Comparison of ENCODE assay signal across 9 cellular contexts in genomic region chr6:18585032-18585573, GRCh38.
DNase-seq lines count a peak whose midpoint lies in the region; ATAC-seq and TF ChIP-seq lines count a peak whose summit lies in the region.
"Had no signal": no experiment of that assay in that cellular context is flagged by ENCODE, and none has a peak within 500 bp of the region (broad histone marks: within the 10 kb centered on the region; RNA-seq: fewer than 3 reads in every experiment).

No MANE protein-coding gene starts in this region.

- peaks cover 7% of the 10 kb centered on the region for H3K27me3 Mint-ChIP-seq in activated naive CD8-positive, alpha-beta T cell treated with anti-CD3 and anti-CD28 coated beads, Interleukin-2, amount 50 U/mL, for 24 hours
- H3K27me3 Mint-ChIP-seq in activated naive CD8-positive, alpha-beta T cell treated with anti-CD3 and anti-CD28 coated beads for 36 hours: peaks cover 3% of the 10 kb centered on the region
- H3K27me3 Mint-ChIP-seq in WTC11 (ENCODE audit: low read depth): no peaks in the 10 kb centered on the region

- no peaks in the 10 kb centered on the region for H3K9me3 Mint-ChIP-seq in activated naive CD8-positive, alpha-beta T cell treated with anti-CD3 and anti-CD28 coated beads, Interleukin-2, amount 50 U/mL, for 24 hours
- H3K9me3 Mint-ChIP-seq in activated naive CD8-positive, alpha-beta T cell treated with anti-CD3 and anti-CD28 coated beads for 36 hours: no peaks in the 10 kb centered on the region
- no peaks in the 10 kb centered on the region for H3K9me3 Mint-ChIP-seq in WTC11

- H3K9me3 ChIP-seq in thoracic aorta: no peaks in the 10 kb centered on the region
- H3K9me3 ChIP-seq: BLaER1 had no signal

- no peaks in the 10 kb centered on the region for H3K4me1 ChIP-seq in thoracic aorta (ENCODE audit: control insufficient read depth in 1 of 2, low read depth in 2 of 2)

- no peaks in the 10 kb centered on the region for H3K36me3 Mint-ChIP-seq in activated naive CD8-positive, alpha-beta T cell treated with anti-CD3 and anti-CD28 coated beads, Interleukin-2, amount 50 U/mL, for 24 hours (ENCODE audit: low read depth)
- no peaks in the 10 kb centered on the region for H3K36me3 Mint-ChIP-seq in activated naive CD8-positive, alpha-beta T cell treated with anti-CD3 and anti-CD28 coated beads for 36 hours
- H3K36me3 Mint-ChIP-seq in WTC11: no peaks in the 10 kb centered on the region

- POLR2A ChIA-PET in WTC11 (lab: Charles Lee): no interaction called here

- H3K27ac ChIP-seq in thoracic aorta: no peak overlapping the region
- H3K27ac ChIP-seq: BLaER1 had no signal

- H3K36me3 ChIP-seq in thoracic aorta: no peaks in the 10 kb centered on the region
- H3K36me3 ChIP-seq: BLaER1 had no signal

- in situ Hi-C loops in G401 (cut with HindIII; ENCODE audit: low sequenced_read_pairs): no loop called here

- no peak overlapping the region for H3K27ac Mint-ChIP-seq in activated naive CD8-positive, alpha-beta T cell treated with anti-CD3 and anti-CD28 coated beads, Interleukin-2, amount 50 U/mL, for 24 hours
- H3K27ac Mint-ChIP-seq in activated naive CD8-positive, alpha-beta T cell treated with anti-CD3 and anti-CD28 coated beads for 36 hours: no peak overlapping the region
- H3K27ac Mint-ChIP-seq in WTC11: no peak overlapping the region

- no peak for DNase-seq in activated naive CD8-positive, alpha-beta T cell treated with anti-CD3 and anti-CD28 coated beads, Interleukin-2, amount 50 U/mL, for 24 hours
- no peak for DNase-seq in activated naive CD8-positive, alpha-beta T cell treated with anti-CD3 and anti-CD28 coated beads for 36 hours
- DNase-seq in RPMI7951 (ENCODE audit: low read depth): peak; percentile 72
- DNase-seq in foreskin fibroblast: peak; percentile 68 to 72
- peak; percentile 22 for DNase-seq in thoracic aorta (ENCODE audit: low spot score)
- no peak for DNase-seq in G401 (ENCODE audit: low spot score)
- DNase-seq in WTC11 (ENCODE audit: low spot score): no peak

- CTCF ChIA-PET in WTC11 (lab: Charles Lee): no interaction called here

- H3K4me3 ChIP-seq in foreskin fibroblast (ENCODE audit: low read depth in 1 of 2, low read length in 2 of 2) (no peak overlapping the region), thoracic aorta (no peak overlapping the region)
- H3K4me3 ChIP-seq: BLaER1 had no signal

- no peak overlapping the region for H3K4me3 Mint-ChIP-seq in activated naive CD8-positive, alpha-beta T cell treated with anti-CD3 and anti-CD28 coated beads, Interleukin-2, amount 50 U/mL, for 24 hours
- H3K4me3 Mint-ChIP-seq in activated naive CD8-positive, alpha-beta T cell treated with anti-CD3 and anti-CD28 coated beads for 36 hours: no peak overlapping the region
- H3K4me3 Mint-ChIP-seq in WTC11: no peak overlapping the region

- TF ChIP-seq CTCF in foreskin fibroblast (IDR thresholded peaks at IDR 0.05; ENCODE audit: low read depth, low read length): no peak
- no peak for TF ChIP-seq CTCF in thoracic aorta (IDR thresholded peaks at IDR 0.05)
- TF ChIP-seq CTCF in WTC11 (IDR thresholded peaks at IDR 0.05): no peak

- H3K27me3 ChIP-seq in thoracic aorta (replicated peaks; ENCODE audit: insufficient read depth): no peaks in the 10 kb centered on the region
- H3K27me3 ChIP-seq: BLaER1 had no signal

- peak; percentile 27 for ATAC-seq in activated naive CD8-positive, alpha-beta T cell treated with anti-CD3 and anti-CD28 coated beads, Interleukin-2, amount 50 U/mL, for 24 hours
- ATAC-seq in thoracic aorta (ENCODE audit: insufficient number of reproducible peaks, low FRiP score, low read depth) (no peak), HG02588 (IDR thresholded peaks at IDR 0.05; ENCODE audit: unreplicated experiment) (no peak), WTC11 (no peak; the same call in 1 of the 2 replicates)

- H3K4me1 Mint-ChIP-seq in activated naive CD8-positive, alpha-beta T cell treated with anti-CD3 and anti-CD28 coated beads, Interleukin-2, amount 50 U/mL, for 24 hours: no peaks in the 10 kb centered on the region
- H3K4me1 Mint-ChIP-seq in activated naive CD8-positive, alpha-beta T cell treated with anti-CD3 and anti-CD28 coated beads for 36 hours: no peaks in the 10 kb centered on the region
- H3K4me1 Mint-ChIP-seq in WTC11: peaks cover 4% of the 10 kb centered on the region

TF ChIP-seq in WTC11, 78 proteins besides CTCF, POLR2A, EP300 and RAD21:
- no peak for TF ChIP-seq NR1H2 (CRISPR knock-in tag; IDR thresholded peaks at IDR 0.05)
- TF ChIP-seq RORB (CRISPR knock-in tag; IDR thresholded peaks at IDR 0.05): no peak
- TF ChIP-seq STAT6 (CRISPR knock-in tag; conservative IDR thresholded peaks at IDR 0.05; ENCODE audit: low read depth): no peak
- TF ChIP-seq CDX4 (CRISPR knock-in tag; IDR thresholded peaks at IDR 0.05; ENCODE audit: borderline replicate concordance): no peak
- TF ChIP-seq FOXJ3 (CRISPR knock-in tag; IDR thresholded peaks at IDR 0.05; ENCODE audit: borderline replicate concordance): no peak
- TF ChIP-seq ELF4 (CRISPR knock-in tag; IDR thresholded peaks at IDR 0.05; ENCODE audit: low read depth): no peak
- no peak for TF ChIP-seq CREB1 (CRISPR knock-in tag; IDR thresholded peaks at IDR 0.05)
- TF ChIP-seq SP1 (CRISPR knock-in tag; conservative IDR thresholded peaks at IDR 0.05): no peak
- no peak for TF ChIP-seq RELA (CRISPR knock-in tag; IDR thresholded peaks at IDR 0.05; ENCODE audit: borderline replicate concordance)
- TF ChIP-seq ESRRA (CRISPR knock-in tag; IDR thresholded peaks at IDR 0.05; ENCODE audit: borderline replicate concordance): no peak
- TF ChIP-seq TEAD1 (CRISPR knock-in tag; IDR thresholded peaks at IDR 0.05): no peak
- TF ChIP-seq ATF1 (CRISPR knock-in tag; IDR thresholded peaks at IDR 0.05): no peak
- no peak for TF ChIP-seq NFE2L1 (CRISPR knock-in tag; IDR thresholded peaks at IDR 0.05)
- no peak for TF ChIP-seq ZNF512 (CRISPR knock-in tag; IDR thresholded peaks at IDR 0.05; ENCODE audit: borderline replicate concordance)
- TF ChIP-seq MYBL2 (CRISPR knock-in tag; IDR thresholded peaks at IDR 0.05): no peak
- TF ChIP-seq ZNF317 (CRISPR knock-in tag; IDR thresholded peaks at IDR 0.05; ENCODE audit: borderline replicate concordance, low read depth): no peak

Comparison
In these comparisons a context has a peak if more than half of its experiments do, and no peak if none do; other contexts are left out.
1. DNase-seq: peak in RPMI7951 (single experiment), foreskin fibroblast (2 of 2) and thoracic aorta (single experiment); none in activated naive CD8-positive, alpha-beta T cell treated with anti-CD3 and anti-CD28 coated beads, Interleukin-2, amount 50 U/mL, for 24 hours (single experiment), activated naive CD8-positive, alpha-beta T cell treated with anti-CD3 and anti-CD28 coated beads for 36 hours (single experiment), G401 (single experiment) and WTC11 (single experiment).